Comparison of ENCODE assay signal across 1 cellular context in the genomic region with DNA sequence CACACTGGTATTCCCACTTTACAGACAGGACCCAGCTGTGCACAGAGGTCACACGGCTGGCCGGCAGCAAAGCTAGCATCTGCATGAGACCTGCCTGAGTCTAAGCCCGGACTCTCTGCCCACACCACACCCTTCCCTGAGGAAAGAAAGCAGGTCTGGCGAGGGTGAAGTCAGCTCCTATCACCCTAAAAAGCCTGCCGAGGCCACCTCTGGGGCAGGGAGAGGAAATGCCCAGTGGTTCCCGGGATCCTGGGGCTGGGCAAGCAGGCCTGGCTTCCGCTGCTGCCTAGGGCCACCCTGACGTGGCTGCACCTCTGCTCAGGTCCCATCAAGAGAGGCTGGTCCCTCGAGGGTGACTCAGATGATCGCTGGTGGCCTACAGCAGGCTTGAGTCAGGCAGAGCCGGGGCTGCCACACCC.
TF ChIP-seq lines count a peak whose summit lies in the region.

No MANE protein-coding gene starts in this region.

TF ChIP-seq in H1, 55 proteins besides CTCF, POLR2A, EP300 and RAD21:
- TF ChIP-seq KDM4A (IDR thresholded peaks at IDR 0.05; ENCODE audit: low read depth, low read length, severe bottlenecking), result no peak
- TF ChIP-seq RXRA (IDR thresholded peaks at IDR 0.05; ENCODE audit: insufficient read depth, low read depth, low read length), result no peak
- no peak for TF ChIP-seq CBX5 (IDR thresholded peaks at IDR 0.05; ENCODE audit: low read depth, low read length)
- no peak for TF ChIP-seq BRCA1 (IDR thresholded peaks at IDR 0.05; ENCODE audit: low read depth, low read length)
